Comparison of ENCODE assay signal across 16 cellular contexts in the genomic region with DNA sequence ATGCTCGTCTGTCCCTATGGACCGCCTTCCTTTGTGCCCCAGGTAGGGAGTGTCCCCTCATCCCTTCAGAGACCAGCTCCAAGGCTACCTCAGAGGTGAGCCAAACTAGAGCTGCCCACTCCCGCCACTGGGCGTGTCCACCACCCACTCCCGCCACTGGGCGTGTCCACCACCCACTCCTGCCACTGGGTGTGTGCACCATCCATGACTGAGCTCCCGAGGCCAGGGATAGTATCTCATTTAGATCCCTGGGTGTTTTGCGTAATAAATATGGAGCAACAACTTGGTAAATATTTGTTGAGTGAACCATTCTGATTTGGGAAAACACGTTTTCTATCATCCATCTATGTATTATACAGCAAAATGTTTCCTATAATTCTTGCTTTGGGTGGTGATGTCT.
"Had no signal": no experiment of that assay in that cellular context is flagged by ENCODE, and none has a peak within 500 bp of the region (broad histone marks: within the 10 kb centered on the region; RNA-seq: fewer than 3 reads in every experiment).

No MANE protein-coding gene starts in this region.

- DNase-seq: activated CD4-positive, alpha-beta memory T cell treated with anti-CD3 and anti-CD28 coated beads, Interleukin-2, amount 10 ng/mL, durations not matched to agents 7 days and 5 days; activated CD4-positive, alpha-beta T cell treated with anti-CD3 and anti-CD28 coated beads for 4 hours; activated gamma-delta T cell treated with Interleukin-2 at 50 U/mL for 16 hours; activated naive CD8-positive, alpha-beta T cell treated with anti-CD3 and anti-CD28 coated beads, Interleukin-2, amount 10 ng/mL, durations not matched to agents 7 days and 5 days; activated T-cell treated with anti-CD3 and anti-CD28 coated beads, Interleukin-2, amount 50 U/mL, for 48 hours; anterior cingulate cortex; dermis blood vessel endothelial cell; effector memory CD8-positive, alpha-beta T cell; gastrocnemius medialis; heart right ventricle; stimulated activated CD4-positive, alpha-beta T cell treated with anti-CD3 and anti-CD28 coated beads, Interleukin-2, amount 100 ng/mL, for 24 hours; stomach; testis had no signal

- ATAC-seq: effector memory CD8-positive, alpha-beta T cell; gastrocnemius medialis; heart right ventricle had no signal

- H3K27ac Mint-ChIP-seq: activated CD4-positive, alpha-beta memory T cell treated with anti-CD3 and anti-CD28 coated beads, Interleukin-2, amount 10 ng/mL, durations not matched to agents 7 days and 5 days; activated naive CD8-positive, alpha-beta T cell treated with anti-CD3 and anti-CD28 coated beads, Interleukin-2, amount 10 ng/mL, durations not matched to agents 7 days and 5 days; effector memory CD8-positive, alpha-beta T cell; neural progenitor cell; T-helper 1 cell treated with Interleukin-12 subunit alpha and Interleukin-12 subunit beta and Interleukin-4 antibody, amounts not matched to agents 30 μg/mL and 1 μg/mL, for 36 hours had no signal

- H3K27ac ChIP-seq: epithelial cell of prostate, gastrocnemius medialis, neural progenitor cell, testis had no signal

- H3K4me3 ChIP-seq: gastrocnemius medialis, heart right ventricle, neural progenitor cell, stomach, testis had no signal

- H3K9me3 ChIP-seq: gastrocnemius medialis, stomach, testis had no signal

- H2AFZ ChIP-seq: neural progenitor cell had no signal

- H3K9ac ChIP-seq: neural progenitor cell had no signal

- H3K27me3 ChIP-seq: testis had no signal

- H3K9me3 Mint-ChIP-seq: activated CD4-positive, alpha-beta memory T cell treated with anti-CD3 and anti-CD28 coated beads, Interleukin-2, amount 10 ng/mL, durations not matched to agents 7 days and 5 days; activated naive CD8-positive, alpha-beta T cell treated with anti-CD3 and anti-CD28 coated beads, Interleukin-2, amount 10 ng/mL, durations not matched to agents 7 days and 5 days; effector memory CD8-positive, alpha-beta T cell; T-helper 1 cell treated with Interleukin-12 subunit alpha and Interleukin-12 subunit beta and Interleukin-4 antibody, amounts not matched to agents 30 μg/mL and 1 μg/mL, for 36 hours had no signal

- H3K36me3 Mint-ChIP-seq: activated naive CD8-positive, alpha-beta T cell treated with anti-CD3 and anti-CD28 coated beads, Interleukin-2, amount 10 ng/mL, durations not matched to agents 7 days and 5 days had no signal

- H3K4me2 ChIP-seq: neural progenitor cell had no signal

- H3K36me3 ChIP-seq: gastrocnemius medialis, heart right ventricle, neural progenitor cell, stomach had no signal

- H3K4me3 Mint-ChIP-seq: activated CD4-positive, alpha-beta memory T cell treated with anti-CD3 and anti-CD28 coated beads, Interleukin-2, amount 10 ng/mL, durations not matched to agents 7 days and 5 days; activated naive CD8-positive, alpha-beta T cell treated with anti-CD3 and anti-CD28 coated beads, Interleukin-2, amount 10 ng/mL, durations not matched to agents 7 days and 5 days; effector memory CD8-positive, alpha-beta T cell; neural progenitor cell; T-helper 1 cell treated with Interleukin-12 subunit alpha and Interleukin-12 subunit beta and Interleukin-4 antibody, amounts not matched to agents 30 μg/mL and 1 μg/mL, for 36 hours had no signal
